ENCODE assay signal across 8 cellular contexts in the genomic region with DNA sequence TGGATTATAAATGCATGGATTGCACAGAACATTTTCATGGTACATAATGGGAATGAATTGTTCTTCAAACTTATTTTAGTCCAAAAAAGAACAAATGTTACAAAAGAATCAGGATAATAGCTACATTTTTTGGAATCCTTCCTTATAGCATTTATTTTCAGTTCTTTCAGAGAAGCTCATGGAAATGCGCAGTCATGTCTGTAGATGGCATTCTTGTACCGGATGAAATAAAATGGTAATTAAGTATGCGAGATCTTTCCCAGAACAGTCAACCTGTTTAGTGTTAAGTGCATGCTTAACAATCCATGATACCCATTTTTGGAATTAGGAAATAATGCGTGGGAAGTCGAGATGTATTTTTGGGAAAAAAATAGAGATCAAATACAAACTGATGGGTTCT. TPM values are rescaled to one million over a fixed set of nuclear protein-coding genes. Genes with fewer than 3 reads are reported as not detected.
DNase-seq lines count a peak whose midpoint lies in the region; ATAC-seq and TF ChIP-seq lines count a peak whose summit lies in the region.

No MANE protein-coding gene starts in this region.

- no peaks in the 10 kb centered on the region for H3K36me3 ChIP-seq in gastrocnemius medialis

- H3K9me3 ChIP-seq in gastrocnemius medialis (no peaks in the 10 kb centered on the region), T-helper 17 cell (ENCODE audit: control insufficient read depth, low read length, poor library complexity, severe bottlenecking) (no peaks in the 10 kb centered on the region)

- in situ Hi-C loops in gastrocnemius medialis (cut with MboI; ENCODE audit: low sequenced_read_pairs in 4 of 4): loop anchor here in 2 of 4 donors (10.0 to 25.0 kb wide), 2 partner anchors 291 to 303 kb away; no protein-coding TSS in a partner anchor

- H3K27ac Mint-ChIP-seq in T-helper 17 cell: no peak overlapping the region
- H3K27ac Mint-ChIP-seq in activated CD4-positive, alpha-beta T cell treated with anti-CD3 and anti-CD28 coated beads, Interleukin-2, amount 10 ng/mL, durations not matched to agents 24 days and 14 days: no peak overlapping the region

- H3K27me3 Mint-ChIP-seq in T-helper 17 cell: peaks cover 34% of the 10 kb centered on the region
- peaks cover 36% of the 10 kb centered on the region for H3K27me3 Mint-ChIP-seq in activated CD4-positive, alpha-beta T cell treated with anti-CD3 and anti-CD28 coated beads, Interleukin-2, amount 10 ng/mL, durations not matched to agents 24 days and 14 days

- H3K27ac ChIP-seq in dorsolateral prefrontal cortex: no peak overlapping the region
- no peak overlapping the region for H3K27ac ChIP-seq in gastrocnemius medialis

- ATAC-seq in gastrocnemius medialis (no peak), GM18907 (IDR thresholded peaks at IDR 0.05; ENCODE audit: unreplicated experiment) (no peak), T-helper 17 cell (no peak)

- peaks cover 0 to 10% (median 0%) of the 10 kb centered on the region in 45 donors for H3K27me3 ChIP-seq in dorsolateral prefrontal cortex
- peaks cover 0 to 5% (median 0%) of the 10 kb centered on the region in 3 donors for H3K27me3 ChIP-seq in gastrocnemius medialis

- no peak overlapping the region for H3K4me3 Mint-ChIP-seq in T-helper 17 cell
- no peak overlapping the region for H3K4me3 Mint-ChIP-seq in activated CD4-positive, alpha-beta T cell treated with anti-CD3 and anti-CD28 coated beads, Interleukin-2, amount 10 ng/mL, durations not matched to agents 24 days and 14 days

- peak in 51 of 56 donors; percentile 20 to 72 (median 49) for TF ChIP-seq CTCF in dorsolateral prefrontal cortex (IDR thresholded peaks at IDR 0.05 in 54 of 56, conservative IDR thresholded peaks at IDR 0.05 in 2 of 56; ENCODE audit: low read depth in 1 of 56, partially characterized antibody in 56 of 56)
- TF ChIP-seq CTCF in gastrocnemius medialis (IDR thresholded peaks at IDR 0.05 in 4 of 5, conservative IDR thresholded peaks at IDR 0.05 in 1 of 5): peak in 3 of 5 experiments; percentile 27 to 56 (median 34)

- peaks cover 0 to 16% of the 10 kb centered on the region in 2 donors for H3K4me1 ChIP-seq in gastrocnemius medialis

- no peak overlapping the region for H3K4me3 ChIP-seq in dorsolateral prefrontal cortex
- H3K4me3 ChIP-seq in gastrocnemius medialis: no peak overlapping the region

- intact Hi-C loops in dorsolateral prefrontal cortex (cut with DNase I): loop anchor here (5.0 to 10.0 kb wide), 2 partner anchors 293 to 296 kb away; no protein-coding TSS in a partner anchor
- intact Hi-C loops in gastrocnemius medialis (cut with DNase I; ENCODE audit: low total_unique reads): loop anchor here (2.0 to 10.0 kb wide), 2 partner anchors 299 to 1083 kb away; no protein-coding TSS in a partner anchor
- intact Hi-C loops in activated CD4-positive, alpha-beta T cell treated with anti-CD3 and anti-CD28 coated beads, Interleukin-2, amount 10 ng/mL, durations not matched to agents 24 days and 14 days (cut with micrococcal nuclease): no loop called here

- H3K4me1 Mint-ChIP-seq in T-helper 17 cell: peaks cover 3% of the 10 kb centered on the region
- no peaks in the 10 kb centered on the region for H3K4me1 Mint-ChIP-seq in activated CD4-positive, alpha-beta T cell treated with anti-CD3 and anti-CD28 coated beads, Interleukin-2, amount 10 ng/mL, durations not matched to agents 24 days and 14 days

- H3K36me3 Mint-ChIP-seq in T-helper 17 cell (ENCODE audit: low read depth): peaks cover 4% of the 10 kb centered on the region
- no peaks in the 10 kb centered on the region for H3K36me3 Mint-ChIP-seq in activated CD4-positive, alpha-beta T cell treated with anti-CD3 and anti-CD28 coated beads, Interleukin-2, amount 10 ng/mL, durations not matched to agents 24 days and 14 days (ENCODE audit: low read depth)

- DNase-seq in NCI-H2107 treated with DMSO at 0.1 percent for 48 hours (lab: John Stamatoyannopoulos, UW; ENCODE audit: unreplicated experiment) (peak; percentile 7), NCI-H2107 (lab: John Stamatoyannopoulos, UW) (no peak), NCI-H526 (lab: John Stamatoyannopoulos, UW) (peak; percentile 12 to 49), dorsolateral prefrontal cortex (no peak), gastrocnemius medialis (no peak), T-helper 17 cell (no peak)
- DNase-seq in activated CD4-positive, alpha-beta T cell treated with anti-CD3 and anti-CD28 coated beads, Interleukin-2, amount 10 ng/mL, durations not matched to agents 24 days and 14 days: no peak

- no peak for TF ChIP-seq POLR2A in gastrocnemius medialis (IDR thresholded peaks at IDR 0.05)

- H3K9me3 Mint-ChIP-seq in activated CD4-positive, alpha-beta T cell treated with anti-CD3 and anti-CD28 coated beads, Interleukin-2, amount 10 ng/mL, durations not matched to agents 24 days and 14 days: no peaks in the 10 kb centered on the region

RNA-seq across cellular contexts. Expression of gene GOLGA8B, which starts 38.2 kb away (rescaled TPM):
- total RNA-seq in dorsolateral prefrontal cortex (100 to 1,000 TPM in 93 of 120 experiments, 10 to 100 TPM in 27; 37.5 to 341 (median 139) TPM), gastrocnemius medialis (10 to 100 TPM in 2 of 4 donors, 1 to 10 TPM in 2; 2.5 to 55.5 (median 22.9) TPM), T-helper 17 cell (100 to 1,000 TPM; 428 to 475 TPM)
- 210 and 234 TPM in 2 replicates for total RNA-seq in activated CD4-positive, alpha-beta T cell treated with anti-CD3 and anti-CD28 coated beads, Interleukin-2, amount 10 ng/mL, durations not matched to agents 24 days and 14 days

Comparison
In these comparisons a context has a peak if more than half of its experiments do, and no peak if none do; other contexts are left out.
1. DNase-seq: peak in NCI-H2107 treated with DMSO at 0.1 percent for 48 hours (single experiment) and NCI-H526 (2 of 2); none in NCI-H2107 (single experiment), dorsolateral prefrontal cortex (0 of 10), gastrocnemius medialis (0 of 2), T-helper 17 cell (0 of 3) and activated CD4-positive, alpha-beta T cell treated with anti-CD3 and anti-CD28 coated beads, Interleukin-2, amount 10 ng/mL, durations not matched to agents 24 days and 14 days (single experiment).